14 cellular contexts compared by ENCODE assay signal in genomic region chr15:47987461-47987860, GRCh38.
"Had no signal": no experiment of that assay in that cellular context is flagged by ENCODE, and none has a peak within 500 bp of the region (broad histone marks: within the 10 kb centered on the region; RNA-seq: fewer than 3 reads in every experiment).

No MANE protein-coding gene starts in this region.

- DNase-seq: activated naive CD4-positive, alpha-beta T cell treated with Interleukin-2 at 50 U/mL for 16 hours; gastrocnemius medialis; kidney; stimulated activated CD4-positive, alpha-beta T cell treated with anti-CD3 and anti-CD28 coated beads, Interleukin-4, amount 100 ng/mL, for 4 hours; T1000 had no signal

- H3K36me3 ChIP-seq: ascending aorta, colonic mucosa, gastrocnemius medialis, thoracic aorta had no signal

- H3K9ac ChIP-seq: parathyroid adenoma had no signal

- H3K27me3 ChIP-seq: ascending aorta, colonic mucosa, gastrocnemius medialis had no signal

- H3K4me1 ChIP-seq: ascending aorta, colonic mucosa, gastrocnemius medialis, parathyroid adenoma had no signal

- ATAC-seq: activated naive CD8-positive, alpha-beta T cell treated with anti-CD3 and anti-CD28 coated beads, Interleukin-2, amount 50 U/mL, for 24 hours had no signal

- H3K4me1 Mint-ChIP-seq: activated CD4-positive, alpha-beta memory T cell treated with anti-CD3 and anti-CD28 coated beads, Interleukin-2, amount 10 ng/mL, durations not matched to agents 7 days and 5 days; activated CD4-positive, alpha-beta T cell treated with anti-CD3 and anti-CD28 coated beads for 36 hours; activated naive CD8-positive, alpha-beta T cell treated with anti-CD3 and anti-CD28 coated beads, Interleukin-2, amount 50 U/mL, for 24 hours; stimulated activated naive CD8-positive, alpha-beta T cell treated with anti-CD3 and anti-CD28 coated beads, Interleukin-15, amount 100 ng/mL, for 72 hours had no signal

- H3K27ac ChIP-seq: ascending aorta, colonic mucosa, gastrocnemius medialis, parathyroid adenoma, thoracic aorta, VCaP had no signal

- H3K9me3 Mint-ChIP-seq: activated CD4-positive, alpha-beta memory T cell treated with anti-CD3 and anti-CD28 coated beads, Interleukin-2, amount 10 ng/mL, durations not matched to agents 7 days and 5 days; activated naive CD8-positive, alpha-beta T cell treated with anti-CD3 and anti-CD28 coated beads, Interleukin-2, amount 50 U/mL, for 24 hours; stimulated activated naive CD8-positive, alpha-beta T cell treated with anti-CD3 and anti-CD28 coated beads, Interleukin-15, amount 100 ng/mL, for 72 hours had no signal

- H3K27me3 Mint-ChIP-seq: activated CD4-positive, alpha-beta T cell treated with anti-CD3 and anti-CD28 coated beads for 36 hours had no signal

- H3K27ac Mint-ChIP-seq: activated CD4-positive, alpha-beta memory T cell treated with anti-CD3 and anti-CD28 coated beads, Interleukin-2, amount 10 ng/mL, durations not matched to agents 7 days and 5 days; activated CD4-positive, alpha-beta T cell treated with anti-CD3 and anti-CD28 coated beads for 36 hours; activated naive CD8-positive, alpha-beta T cell treated with anti-CD3 and anti-CD28 coated beads, Interleukin-2, amount 50 U/mL, for 24 hours; stimulated activated naive CD8-positive, alpha-beta T cell treated with anti-CD3 and anti-CD28 coated beads, Interleukin-15, amount 100 ng/mL, for 72 hours had no signal

- H3K4me3 ChIP-seq: ascending aorta, colonic mucosa, gastrocnemius medialis, thoracic aorta had no signal

- H3K79me2 ChIP-seq: parathyroid adenoma had no signal

- H3K4me3 Mint-ChIP-seq: activated CD4-positive, alpha-beta memory T cell treated with anti-CD3 and anti-CD28 coated beads, Interleukin-2, amount 10 ng/mL, durations not matched to agents 7 days and 5 days; activated CD4-positive, alpha-beta T cell treated with anti-CD3 and anti-CD28 coated beads for 36 hours; activated naive CD8-positive, alpha-beta T cell treated with anti-CD3 and anti-CD28 coated beads, Interleukin-2, amount 50 U/mL, for 24 hours; stimulated activated naive CD8-positive, alpha-beta T cell treated with anti-CD3 and anti-CD28 coated beads, Interleukin-15, amount 100 ng/mL, for 72 hours had no signal
